8 cellular contexts compared by ENCODE assay signal in the genomic region with DNA sequence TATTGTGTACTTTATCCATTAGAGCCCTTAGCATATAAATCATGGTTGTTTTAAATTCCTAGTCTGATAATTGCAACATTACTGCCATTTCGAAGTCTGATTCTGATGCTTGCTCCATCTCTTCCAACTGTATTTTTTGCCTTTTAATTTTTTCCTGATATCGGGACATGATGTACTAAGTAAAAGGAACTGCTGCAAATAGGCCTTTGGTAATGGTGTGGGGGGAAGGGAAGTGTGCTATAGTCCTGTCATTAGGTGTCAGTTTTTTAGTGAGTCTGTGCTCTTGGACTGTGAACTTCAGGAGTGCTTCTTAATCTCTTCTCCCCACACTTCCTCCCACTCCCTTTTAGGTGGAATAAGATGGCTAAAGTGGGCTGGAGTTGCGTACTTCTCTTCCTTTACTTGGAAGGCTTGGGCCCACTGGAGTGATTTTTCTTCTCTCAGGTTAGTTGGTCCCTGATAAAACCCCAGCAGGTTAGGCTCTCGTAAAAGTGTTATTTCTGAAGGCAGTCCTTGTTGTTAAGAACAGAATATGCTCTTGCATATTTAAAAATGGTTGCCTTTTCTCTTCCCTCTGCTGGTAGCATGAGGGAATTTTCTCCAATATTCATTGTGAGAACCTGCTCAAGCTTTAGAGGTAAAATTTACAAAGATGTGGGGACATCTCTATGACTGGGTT. TPM values are rescaled to one million over a fixed set of nuclear protein-coding genes. Genes with fewer than 3 reads are reported as not detected.
A peak's percentile ranks its signal among the peaks of the same experiment; 100 is the strongest.
DNase-seq lines count a peak whose midpoint lies in the region; ATAC-seq and TF ChIP-seq lines count a peak whose summit lies in the region.

No MANE protein-coding gene starts in this region.

- H3K4me2 ChIP-seq in OCI-LY7 (ENCODE audit: low read length): no peak overlapping the region

- no peaks in the 10 kb centered on the region for H3K27me3 Mint-ChIP-seq in activated CD8-positive, alpha-beta T cell treated with anti-CD3 and anti-CD28 coated beads for 36 hours
- no peaks in the 10 kb centered on the region for H3K27me3 Mint-ChIP-seq in activated CD8-positive, alpha-beta T cell treated with anti-CD3 and anti-CD28 coated beads, Interleukin-2, amount 10 ng/mL, durations not matched to agents 7 days and 5 days (ENCODE audit: low read depth)

- no peak overlapping the region for H3K4me3 Mint-ChIP-seq in activated CD8-positive, alpha-beta T cell treated with anti-CD3 and anti-CD28 coated beads for 36 hours
- no peak overlapping the region for H3K4me3 Mint-ChIP-seq in activated CD8-positive, alpha-beta T cell treated with anti-CD3 and anti-CD28 coated beads, Interleukin-2, amount 10 ng/mL, durations not matched to agents 7 days and 5 days

- no peak for TF ChIP-seq POLR2A in suprapubic skin (IDR thresholded peaks at IDR 0.05)

- H3K27ac ChIP-seq in OCI-LY7 (ENCODE audit: low read depth, low read length, poor library complexity, severe bottlenecking): no peak overlapping the region
- no peak overlapping the region for H3K27ac ChIP-seq in foreskin keratinocyte
- no peak overlapping the region for H3K27ac ChIP-seq in suprapubic skin

- no peak overlapping the region for H3K4me3 ChIP-seq in OCI-LY7 (ENCODE audit: low read depth, low read length, poor library complexity, severe bottlenecking)
- no peak overlapping the region for H3K4me3 ChIP-seq in suprapubic skin

- no peaks in the 10 kb centered on the region for H3K9me3 Mint-ChIP-seq in activated CD8-positive, alpha-beta T cell treated with anti-CD3 and anti-CD28 coated beads for 36 hours
- H3K9me3 Mint-ChIP-seq in activated CD8-positive, alpha-beta T cell treated with anti-CD3 and anti-CD28 coated beads, Interleukin-2, amount 10 ng/mL, durations not matched to agents 7 days and 5 days (ENCODE audit: insufficient read depth): no peaks in the 10 kb centered on the region

- CTCF ChIA-PET in activated CD8-positive, alpha-beta T cell treated with anti-CD3 and anti-CD28 coated beads for 36 hours (lab: Charles Lee): no interaction called here
- CTCF ChIA-PET in activated CD8-positive, alpha-beta T cell treated with anti-CD3 and anti-CD28 coated beads, Interleukin-2, amount 10 ng/mL, durations not matched to agents 7 days and 5 days (lab: Charles Lee): interaction anchor here (1.0 kb wide), 1 partner anchor 195 kb away, joined by 3 read pairs; no protein-coding TSS in a partner anchor
- CTCF ChIA-PET in OCI-LY7 (lab: Charles Lee; ENCODE audit: unreplicated experiment): no interaction called here

- H3K36me3 ChIP-seq in OCI-LY7 (ENCODE audit: insufficient read depth, low read length) (0 out of 2 replicates have a peak, but pooled peaks cover 4% of the 10 kb centered on the region), suprapubic skin (peaks cover 3% of the 10 kb centered on the region)

- H3K4me1 ChIP-seq in OCI-LY7 (ENCODE audit: insufficient read depth, low read length, poor library complexity, severe bottlenecking) (no peaks in the 10 kb centered on the region), foreskin keratinocyte (no peaks in the 10 kb centered on the region), suprapubic skin (no peaks in the 10 kb centered on the region)

- 74% methylated on average over 4 of the region's 4 CpGs for WGBS in suprapubic skin

- H3K36me3 Mint-ChIP-seq in activated CD8-positive, alpha-beta T cell treated with anti-CD3 and anti-CD28 coated beads for 36 hours (ENCODE audit: low read depth): peaks cover 40% of the 10 kb centered on the region
- peaks cover 38% of the 10 kb centered on the region for H3K36me3 Mint-ChIP-seq in activated CD8-positive, alpha-beta T cell treated with anti-CD3 and anti-CD28 coated beads, Interleukin-2, amount 10 ng/mL, durations not matched to agents 7 days and 5 days (ENCODE audit: low read depth)

- H3K9me2 ChIP-seq in OCI-LY7 (ENCODE audit: insufficient read depth, low read length): no peaks in the 10 kb centered on the region

- no peaks in the 10 kb centered on the region for H3K9me3 ChIP-seq in OCI-LY7 (ENCODE audit: low read length)
- no peaks in the 10 kb centered on the region for H3K9me3 ChIP-seq in suprapubic skin

- peaks cover 42% of the 10 kb centered on the region for H3K4me1 Mint-ChIP-seq in activated CD8-positive, alpha-beta T cell treated with anti-CD3 and anti-CD28 coated beads for 36 hours (ENCODE audit: low read depth)
- peaks cover 2% of the 10 kb centered on the region for H3K4me1 Mint-ChIP-seq in activated CD8-positive, alpha-beta T cell treated with anti-CD3 and anti-CD28 coated beads, Interleukin-2, amount 10 ng/mL, durations not matched to agents 7 days and 5 days (ENCODE audit: low read depth)

- no peaks in the 10 kb centered on the region for H4K20me1 ChIP-seq in OCI-LY7 (ENCODE audit: insufficient read depth, low read length)

- H2AFZ ChIP-seq in OCI-LY7 (ENCODE audit: low read length): no peak overlapping the region

- intact Hi-C loops in activated CD8-positive, alpha-beta T cell treated with anti-CD3 and anti-CD28 coated beads for 36 hours (cut with micrococcal nuclease): no loop called here
- intact Hi-C loops in OCI-LY7 (cut with micrococcal nuclease; ENCODE audit: unreplicated experiment): no loop called here

- no peaks in the 10 kb centered on the region for H3K79me2 ChIP-seq in OCI-LY7 (ENCODE audit: insufficient read depth, low read depth, low read length)

- TF ChIP-seq EP300 in suprapubic skin (IDR thresholded peaks at IDR 0.05): no peak

- peak; percentile 27 for ATAC-seq in activated CD8-positive, alpha-beta T cell treated with anti-CD3 and anti-CD28 coated beads for 36 hours
- no peak for ATAC-seq in activated CD8-positive, alpha-beta T cell treated with anti-CD3 and anti-CD28 coated beads, Interleukin-2, amount 10 ng/mL, durations not matched to agents 7 days and 5 days
- peak; percentile 47 for ATAC-seq in foreskin keratinocyte

- DNase-seq in activated CD8-positive, alpha-beta T cell treated with anti-CD3 and anti-CD28 coated beads for 36 hours: no peak
- no peak for DNase-seq in activated CD8-positive, alpha-beta T cell treated with anti-CD3 and anti-CD28 coated beads, Interleukin-2, amount 10 ng/mL, durations not matched to agents 7 days and 5 days
- DNase-seq in OCI-LY7 (ENCODE audit: low spot score) (no peak), foreskin keratinocyte (no peak), suprapubic skin (ENCODE audit: low spot score in 2 of 2) (no peak), activated gamma-delta T cell treated with Interleukin-2 at 50 U/mL for 16 hours (no peak), middle frontal gyrus (ENCODE audit: extremely low spot score, low spot score) (no peak), hepatic stellate cell (ENCODE audit: low spot score) (no peak)

- POLR2A ChIA-PET in activated CD8-positive, alpha-beta T cell treated with anti-CD3 and anti-CD28 coated beads for 36 hours (lab: Charles Lee): no interaction called here
- POLR2A ChIA-PET in activated CD8-positive, alpha-beta T cell treated with anti-CD3 and anti-CD28 coated beads, Interleukin-2, amount 10 ng/mL, durations not matched to agents 7 days and 5 days (lab: Charles Lee): no interaction called here
- POLR2A ChIA-PET in OCI-LY7 (lab: Charles Lee): interaction anchor here (1.0 to 1.8 kb wide), 2 partner anchors 10 to 91 kb away, joined by 3 to 6 read pairs; no protein-coding TSS in a partner anchor

- no peaks in the 10 kb centered on the region for H3K27me3 ChIP-seq in foreskin keratinocyte
- no peaks in the 10 kb centered on the region for H3K27me3 ChIP-seq in suprapubic skin

- no peak overlapping the region for H3K27ac Mint-ChIP-seq in activated CD8-positive, alpha-beta T cell treated with anti-CD3 and anti-CD28 coated beads for 36 hours
- no peak overlapping the region for H3K27ac Mint-ChIP-seq in activated CD8-positive, alpha-beta T cell treated with anti-CD3 and anti-CD28 coated beads, Interleukin-2, amount 10 ng/mL, durations not matched to agents 7 days and 5 days

- TF ChIP-seq CTCF in activated CD8-positive, alpha-beta T cell treated with anti-CD3 and anti-CD28 coated beads for 36 hours (IDR thresholded peaks at IDR 0.05): peak; percentile 30
- TF ChIP-seq CTCF in OCI-LY7 (conservative IDR thresholded peaks at IDR 0.05; ENCODE audit: low read length) (peak; percentile 47; the same call in 1 of the 2 replicates), foreskin keratinocyte (conservative IDR thresholded peaks at IDR 0.05) (peak; percentile 59), suprapubic skin (IDR thresholded peaks at IDR 0.05) (peak; percentile 30 to 42)

- no TSS peak for BruUV-seq in OCI-LY7 (replicated peaks; lab: Mats Ljungman, UMichigan)

RNA-seq across cellular contexts. Expression of a gene that starts 18.1 kb away (rescaled TPM):
- 10 to 100 TPM; 11.4 to 11.5 TPM for total RNA-seq in activated CD8-positive, alpha-beta T cell treated with anti-CD3 and anti-CD28 coated beads for 36 hours
- 10 to 100 TPM; 19.6 to 21.2 TPM for total RNA-seq in activated CD8-positive, alpha-beta T cell treated with anti-CD3 and anti-CD28 coated beads, Interleukin-2, amount 10 ng/mL, durations not matched to agents 7 days and 5 days
- 7.2 and 12.3 TPM in 2 replicates for total RNA-seq in OCI-LY7 (2014; rRNA removed; shearing (Covaris generic))
- total RNA-seq in OCI-LY7 (2022) (14.1 and 15.4 TPM in 2 replicates), foreskin keratinocyte (20.3 and 22.8 TPM in 2 replicates), suprapubic skin (10 to 100 TPM; 55.0 to 65.5 (median 60.3) TPM)
- 2.5 and 3.6 TPM in 2 replicates for polyA plus RNA-seq in foreskin keratinocyte
